Comparison of ENCODE assay signal across 10 cellular contexts in genomic region chr21:26389971-26390641, GRCh38.
DNase-seq lines count a peak whose midpoint lies in the region; ATAC-seq, FAIRE-seq and TF ChIP-seq lines count a peak whose summit lies in the region.
"Had no signal": no experiment of that assay in that cellular context is flagged by ENCODE, and none has a peak within 500 bp of the region (broad histone marks: within the 10 kb centered on the region; RNA-seq: fewer than 3 reads in every experiment).

No MANE protein-coding gene starts in this region.

- no peaks in the 10 kb centered on the region for H3K36me3 ChIP-seq in SJSA1
- H3K36me3 ChIP-seq in keratinocyte (ENCODE audit: control insufficient read depth in 2 of 2, extremely low read depth in 1 of 2, insufficient read depth in 2 of 2, low read length in 2 of 2), result no peaks in the 10 kb centered on the region

- peak overlapping the region; percentile 52 for H3K27ac ChIP-seq in SJSA1
- H3K27ac ChIP-seq in keratinocyte (ENCODE audit: control insufficient read depth, insufficient read depth, low read length), result peak overlapping the region; percentile 79

- CTCF ChIA-PET in activated CD4-positive, alpha-beta memory T cell treated with anti-CD3 and anti-CD28 coated beads for 36 hours (lab: Charles Lee), result no interaction called here

- H3K9ac ChIP-seq in keratinocyte (ENCODE audit: control insufficient read depth, extremely low read depth, insufficient read depth, low read length), result peak overlapping the region; percentile 45

- no peaks in the 10 kb centered on the region for H3K9me1 ChIP-seq in keratinocyte (ENCODE audit: control insufficient read depth, extremely low read depth, insufficient read depth, low read length)

- no peaks in the 10 kb centered on the region for H3K4me1 Mint-ChIP-seq in activated CD4-positive, alpha-beta memory T cell treated with anti-CD3 and anti-CD28 coated beads for 36 hours (ENCODE audit: low read depth)
- H3K4me1 Mint-ChIP-seq in activated T-helper 1 cell treated with anti-CD3 and anti-CD28 coated beads, Interleukin-12 subunit alpha, Interleukin-12 subunit beta, Interleukin-2, Interleukin-4 antibody, amounts not matched to agents 30 ng/mL and 10 ng/mL and 1 ng/mL, durations not matched to agents 14 hours and 24 hours and 36 hours (ENCODE audit: low read depth), result no peaks in the 10 kb centered on the region

- no peaks in the 10 kb centered on the region for H3K9me3 Mint-ChIP-seq in activated CD4-positive, alpha-beta memory T cell treated with anti-CD3 and anti-CD28 coated beads for 36 hours
- no peaks in the 10 kb centered on the region for H3K9me3 Mint-ChIP-seq in activated T-helper 1 cell treated with anti-CD3 and anti-CD28 coated beads, Interleukin-12 subunit alpha, Interleukin-12 subunit beta, Interleukin-2, Interleukin-4 antibody, amounts not matched to agents 30 ng/mL and 10 ng/mL and 1 ng/mL, durations not matched to agents 14 hours and 24 hours and 36 hours

- intact Hi-C loops in Right ventricle myocardium superior (cut with DNase I), result no loop called here
- intact Hi-C loops in activated CD4-positive, alpha-beta memory T cell treated with anti-CD3 and anti-CD28 coated beads for 36 hours (cut with micrococcal nuclease), result no loop called here
- intact Hi-C loops in activated T-helper 1 cell treated with anti-CD3 and anti-CD28 coated beads, Interleukin-12 subunit alpha, Interleukin-12 subunit beta, Interleukin-2, Interleukin-4 antibody, amounts not matched to agents 30 ng/mL and 10 ng/mL and 1 ng/mL, durations not matched to agents 14 hours and 24 hours and 36 hours (cut with micrococcal nuclease), result no loop called here

- H3K4me3 ChIP-seq in SJSA1 (no peak overlapping the region), keratinocyte (ENCODE audit: control insufficient read depth in 2 of 3, extremely low read depth in 1 of 3, insufficient read depth in 2 of 3, low read depth in 1 of 3, low read length in 3 of 3) (no peak overlapping the region)
- H3K4me3 ChIP-seq: lung had no signal

- H3K4me3 Mint-ChIP-seq in activated CD4-positive, alpha-beta memory T cell treated with anti-CD3 and anti-CD28 coated beads for 36 hours, result no peak overlapping the region
- H3K4me3 Mint-ChIP-seq in activated T-helper 1 cell treated with anti-CD3 and anti-CD28 coated beads, Interleukin-12 subunit alpha, Interleukin-12 subunit beta, Interleukin-2, Interleukin-4 antibody, amounts not matched to agents 30 ng/mL and 10 ng/mL and 1 ng/mL, durations not matched to agents 14 hours and 24 hours and 36 hours, result no peak overlapping the region

- POLR2A ChIA-PET in activated CD4-positive, alpha-beta memory T cell treated with anti-CD3 and anti-CD28 coated beads for 36 hours (lab: Charles Lee), result no interaction called here

- H4K20me1 ChIP-seq in keratinocyte (ENCODE audit: control insufficient read depth, extremely low read depth, insufficient read depth, low read length), result no peaks in the 10 kb centered on the region

- H3K36me3 Mint-ChIP-seq in activated CD4-positive, alpha-beta memory T cell treated with anti-CD3 and anti-CD28 coated beads for 36 hours, result no peaks in the 10 kb centered on the region
- H3K36me3 Mint-ChIP-seq in activated T-helper 1 cell treated with anti-CD3 and anti-CD28 coated beads, Interleukin-12 subunit alpha, Interleukin-12 subunit beta, Interleukin-2, Interleukin-4 antibody, amounts not matched to agents 30 ng/mL and 10 ng/mL and 1 ng/mL, durations not matched to agents 14 hours and 24 hours and 36 hours (ENCODE audit: low read depth), result no peaks in the 10 kb centered on the region

- dilution Hi-C loops in keratinocyte (cut with MboI; ENCODE audit: extremely low pct_ligation_motif_present, low sequenced_read_pairs), result loop anchor here (25.0 kb wide), 1 partner anchor 228 kb away; the partner anchor contains the start of gene APP

- H3K9me3 ChIP-seq in SJSA1 (replicated peaks), result no peaks in the 10 kb centered on the region
- H3K9me3 ChIP-seq in keratinocyte (ENCODE audit: control insufficient read depth, low read depth, low read length), result peaks cover 6% of the 10 kb centered on the region

- H3K27me3 Mint-ChIP-seq in activated CD4-positive, alpha-beta memory T cell treated with anti-CD3 and anti-CD28 coated beads for 36 hours, result no peaks in the 10 kb centered on the region
- H3K27me3 Mint-ChIP-seq in activated T-helper 1 cell treated with anti-CD3 and anti-CD28 coated beads, Interleukin-12 subunit alpha, Interleukin-12 subunit beta, Interleukin-2, Interleukin-4 antibody, amounts not matched to agents 30 ng/mL and 10 ng/mL and 1 ng/mL, durations not matched to agents 14 hours and 24 hours and 36 hours (ENCODE audit: insufficient read depth), result peaks cover 2% of the 10 kb centered on the region

- no peaks in the 10 kb centered on the region for H3K79me2 ChIP-seq in keratinocyte (ENCODE audit: control insufficient read depth, insufficient read depth, low read length)

- H3K27me3 ChIP-seq in SJSA1 (replicated peaks) (no peaks in the 10 kb centered on the region), keratinocyte (ENCODE audit: control insufficient read depth, extremely low read depth, insufficient read depth, low read length) (no peaks in the 10 kb centered on the region)

- peak; percentile 99 for FAIRE-seq in keratinocyte (lab: Jason Lieb, UNC)
- FAIRE-seq: G401.6 had no signal

- no peak overlapping the region for H3K27ac Mint-ChIP-seq in activated CD4-positive, alpha-beta memory T cell treated with anti-CD3 and anti-CD28 coated beads for 36 hours
- no peak overlapping the region for H3K27ac Mint-ChIP-seq in activated T-helper 1 cell treated with anti-CD3 and anti-CD28 coated beads, Interleukin-12 subunit alpha, Interleukin-12 subunit beta, Interleukin-2, Interleukin-4 antibody, amounts not matched to agents 30 ng/mL and 10 ng/mL and 1 ng/mL, durations not matched to agents 14 hours and 24 hours and 36 hours

- H3K4me1 ChIP-seq in SJSA1 (replicated peaks) (peaks cover 32% of the 10 kb centered on the region), keratinocyte (ENCODE audit: control insufficient read depth, extremely low read depth, insufficient read depth, low read length) (peaks cover 45% of the 10 kb centered on the region)

- H3K4me2 ChIP-seq in keratinocyte (ENCODE audit: control insufficient read depth, extremely low read depth, insufficient read depth, low read depth, low read length), result peak overlapping the region; percentile 60

- no peak overlapping the region for H2AFZ ChIP-seq in keratinocyte (ENCODE audit: control insufficient read depth, low read length)

- peak; percentile 91 for DNase-seq in DMS 273 treated with DMSO at 0.1 percent for 48 hours (lab: John Stamatoyannopoulos, UW)
- peak in 1 of 2 experiments; percentile 60 for DNase-seq in SJSA1 (ENCODE audit: low read depth in 1 of 2, low spot score in 2 of 2)
- peak; percentile 100 for DNase-seq in keratinocyte (ENCODE audit: low read depth, low spot score)
- no peak for DNase-seq in Right ventricle myocardium superior
- no peak for DNase-seq in activated CD4-positive, alpha-beta memory T cell treated with anti-CD3 and anti-CD28 coated beads for 36 hours
- no peak for DNase-seq in activated T-helper 1 cell treated with anti-CD3 and anti-CD28 coated beads, Interleukin-12 subunit alpha, Interleukin-12 subunit beta, Interleukin-2, Interleukin-4 antibody, amounts not matched to agents 30 ng/mL and 10 ng/mL and 1 ng/mL, durations not matched to agents 14 hours and 24 hours and 36 hours (ENCODE audit: low spot score)

- peak; percentile 67 for ATAC-seq in HG03460 (IDR thresholded peaks at IDR 0.05; ENCODE audit: unreplicated experiment)
- no peak for ATAC-seq in Right ventricle myocardium superior (ENCODE audit: poor library complexity)
- ATAC-seq in GM21367 (IDR thresholded peaks at IDR 0.05; ENCODE audit: unreplicated experiment), result no peak

- TF ChIP-seq CTCF in keratinocyte (optimal IDR thresholded peaks at IDR 0.05 in 1 of 3, IDR thresholded peaks at IDR 0.05 in 1 of 3, conservative IDR thresholded peaks at IDR 0.05 in 1 of 3; ENCODE audit: extremely low read depth in 1 of 3, insufficient read depth in 2 of 3, low read length in 3 of 3), result no peak

Comparison
In these comparisons a context has a peak if more than half of its experiments do, and no peak if none do; other contexts are left out.
1. DNase-seq: peak in DMS 273 treated with DMSO at 0.1 percent for 48 hours (single experiment) and keratinocyte (single experiment); none in Right ventricle myocardium superior (single experiment), activated CD4-positive, alpha-beta memory T cell treated with anti-CD3 and anti-CD28 coated beads for 36 hours (single experiment) and activated T-helper 1 cell treated with anti-CD3 and anti-CD28 coated beads, Interleukin-12 subunit alpha, Interleukin-12 subunit beta, Interleukin-2, Interleukin-4 antibody, amounts not matched to agents 30 ng/mL and 10 ng/mL and 1 ng/mL, durations not matched to agents 14 hours and 24 hours and 36 hours (single experiment).